Comparison of ENCODE assay signal across 1 cellular context in the genomic region with DNA sequence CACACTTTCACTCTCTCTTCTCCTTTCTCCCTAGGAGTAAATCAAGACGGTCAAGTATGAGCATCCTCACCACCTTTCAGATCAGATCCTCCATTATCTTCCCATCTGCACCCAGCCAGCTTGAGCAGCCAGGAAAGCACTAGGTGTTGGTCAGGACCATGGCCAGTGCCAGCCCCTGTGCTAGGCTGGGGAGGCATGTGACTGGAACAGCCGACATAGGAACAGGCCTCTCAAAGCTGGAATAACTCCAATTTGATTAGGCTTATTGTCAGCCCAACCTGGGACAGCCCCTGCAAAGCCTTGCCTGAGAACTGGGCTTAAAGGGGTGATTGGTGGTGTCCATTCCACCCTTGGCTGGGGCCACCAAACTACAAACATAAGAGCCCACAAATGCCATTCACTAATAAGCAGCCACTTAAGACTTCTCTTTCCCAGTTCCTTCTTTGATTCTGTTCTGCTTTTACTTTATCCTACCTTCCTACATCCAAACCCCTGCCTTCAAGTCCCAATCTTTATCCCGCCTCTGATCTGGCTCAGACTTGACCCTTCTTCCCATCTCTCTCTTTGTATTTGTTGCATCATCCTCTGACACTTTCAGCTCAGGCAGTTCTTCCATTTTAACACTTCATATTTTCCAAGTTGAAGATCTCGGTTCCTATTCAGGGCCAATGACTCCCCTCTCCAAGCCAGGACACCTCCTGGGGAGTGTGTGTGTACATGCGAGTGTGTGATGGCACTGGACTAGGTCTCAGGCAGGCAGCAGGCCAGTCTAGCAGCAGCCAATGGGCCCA.
A peak's percentile ranks its signal among the peaks of the same experiment; 100 is the strongest.
TF ChIP-seq lines count a peak whose summit lies in the region.

No MANE protein-coding gene starts in this region.

TF ChIP-seq in HepG2, 621 proteins besides CTCF, POLR2A, EP300 and RAD21 (continued from another document):
- TF ChIP-seq, protein P1, sequence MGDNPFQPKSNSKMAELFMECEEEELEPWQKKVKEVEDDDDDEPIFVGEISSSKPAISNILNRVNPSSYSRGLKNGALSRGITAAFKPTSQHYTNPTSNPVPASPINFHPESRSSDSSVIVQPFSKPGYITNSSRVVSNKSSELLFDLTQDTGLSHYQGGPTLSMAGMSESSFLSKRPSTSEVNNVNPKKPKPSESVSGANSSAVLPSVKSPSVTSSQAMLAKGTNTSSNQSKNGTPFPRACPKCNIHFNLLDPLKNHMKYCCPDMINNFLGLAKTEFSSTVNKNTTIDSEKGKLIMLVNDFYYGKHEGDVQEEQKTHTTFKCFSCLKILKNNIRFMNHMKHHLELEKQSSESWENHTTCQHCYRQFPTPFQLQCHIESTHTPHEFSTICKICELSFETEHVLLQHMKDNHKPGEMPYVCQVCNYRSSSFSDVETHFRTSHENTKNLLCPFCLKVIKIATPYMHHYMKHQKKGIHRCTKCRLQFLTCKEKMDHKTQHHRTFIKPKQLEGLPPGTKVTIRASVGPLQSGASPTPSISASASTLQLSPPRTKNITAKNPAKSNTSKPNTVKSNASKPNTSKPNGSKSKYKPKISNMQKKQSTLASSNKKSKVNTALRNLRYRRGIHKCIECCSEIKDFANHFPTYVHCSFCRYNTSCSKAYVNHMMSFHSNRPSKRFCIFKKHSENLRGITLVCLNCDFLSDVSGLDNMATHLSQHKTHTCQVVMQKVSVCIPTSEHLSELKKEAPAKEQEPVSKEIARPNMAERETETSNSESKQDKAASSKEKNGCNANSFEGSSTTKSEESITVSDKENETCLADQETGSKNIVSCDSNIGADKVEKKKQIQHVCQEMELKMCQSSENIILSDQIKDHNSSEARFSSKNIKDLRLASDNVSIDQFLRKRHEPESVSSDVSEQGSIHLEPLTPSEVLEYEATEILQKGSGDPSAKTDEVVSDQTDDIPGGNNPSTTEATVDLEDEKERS (CRISPR knock-in tag; IDR thresholded peaks at IDR 0.05): no peak
- TF ChIP-seq TBL1XR1 (IDR thresholded peaks at IDR 0.05; ENCODE audit: borderline replicate concordance, low read length, partially characterized antibody) (no peak), ZNF569 (CRISPR knock-in tag; IDR thresholded peaks at IDR 0.05; ENCODE audit: borderline replicate concordance) (no peak), ZMYM2 (CRISPR knock-in tag; IDR thresholded peaks at IDR 0.05) (no peak), MTF2 (CRISPR knock-in tag; IDR thresholded peaks at IDR 0.05; ENCODE audit: borderline replicate concordance) (no peak), MAFK (conservative IDR thresholded peaks at IDR 0.05 in 1 of 2, IDR thresholded peaks at IDR 0.05 in 1 of 2; ENCODE audit: low read length in 2 of 2) (no peak), EHMT2 (IDR thresholded peaks at IDR 0.05; ENCODE audit: borderline replicate concordance, low read depth, low read length) (peak; percentile 41; the same call in 1 of the 2 replicates), TBX3 (IDR thresholded peaks at IDR 0.05; ENCODE audit: borderline replicate concordance) (no peak), GZF1 (CRISPR knock-in tag; IDR thresholded peaks at IDR 0.05) (no peak), NR2F2 (IDR thresholded peaks at IDR 0.05; ENCODE audit: borderline replicate concordance, low read depth) (no peak), TMF1 (CRISPR knock-in tag; IDR thresholded peaks at IDR 0.05; ENCODE audit: low read depth) (no peak), POLR2AphosphoS5 (IDR thresholded peaks at IDR 0.05; ENCODE audit: low read depth, low read length) (no peak), ZNF737 (CRISPR knock-in tag; IDR thresholded peaks at IDR 0.05; ENCODE audit: borderline replicate concordance) (no peak), CEBPB (IDR thresholded peaks at IDR 0.05; ENCODE audit: borderline replicate concordance, low read depth, low read length) (0 out of 2 replicates have a peak, but pooled peaks have one; percentile 29), ARHGAP35 (CRISPR knock-in tag; IDR thresholded peaks at IDR 0.05; ENCODE audit: borderline replicate concordance) (no peak), JUNB (CRISPR knock-in tag; IDR thresholded peaks at IDR 0.05; ENCODE audit: borderline replicate concordance) (0 out of 2 replicates have a peak, but pooled peaks have one; percentile 11), TOPORS (CRISPR knock-in tag; IDR thresholded peaks at IDR 0.05) (no peak), ZNF720 (CRISPR knock-in tag; IDR thresholded peaks at IDR 0.05) (no peak), ZFYVE20 (CRISPR knock-in tag; IDR thresholded peaks at IDR 0.05; ENCODE audit: borderline replicate concordance, low read depth) (no peak), ZNF430 (CRISPR knock-in tag; IDR thresholded peaks at IDR 0.05) (0 out of 2 replicates have a peak, but pooled peaks have one; percentile 19), KAT7 (CRISPR knock-in tag; IDR thresholded peaks at IDR 0.05; ENCODE audit: borderline replicate concordance) (no peak)
- TF ChIP-seq, protein P2, sequence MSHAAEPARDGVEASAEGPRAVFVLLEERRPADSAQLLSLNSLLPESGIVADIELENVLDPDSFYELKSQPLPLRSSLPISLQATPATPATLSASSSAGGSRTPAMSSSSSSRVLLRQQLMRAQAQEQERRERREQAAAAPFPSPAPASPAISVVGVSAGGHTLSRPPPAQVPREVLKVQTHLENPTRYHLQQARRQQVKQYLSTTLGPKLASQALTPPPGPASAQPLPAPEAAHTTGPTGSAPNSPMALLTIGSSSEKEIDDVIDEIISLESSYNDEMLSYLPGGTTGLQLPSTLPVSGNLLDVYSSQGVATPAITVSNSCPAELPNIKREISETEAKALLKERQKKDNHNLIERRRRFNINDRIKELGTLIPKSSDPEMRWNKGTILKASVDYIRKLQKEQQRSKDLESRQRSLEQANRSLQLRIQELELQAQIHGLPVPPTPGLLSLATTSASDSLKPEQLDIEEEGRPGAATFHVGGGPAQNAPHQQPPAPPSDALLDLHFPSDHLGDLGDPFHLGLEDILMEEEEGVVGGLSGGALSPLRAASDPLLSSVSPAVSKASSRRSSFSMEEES (CRISPR knock-in tag; IDR thresholded peaks at IDR 0.05): 0 out of 2 replicates have a peak, but pooled peaks have one; percentile 34
- TF ChIP-seq, protein P3, sequence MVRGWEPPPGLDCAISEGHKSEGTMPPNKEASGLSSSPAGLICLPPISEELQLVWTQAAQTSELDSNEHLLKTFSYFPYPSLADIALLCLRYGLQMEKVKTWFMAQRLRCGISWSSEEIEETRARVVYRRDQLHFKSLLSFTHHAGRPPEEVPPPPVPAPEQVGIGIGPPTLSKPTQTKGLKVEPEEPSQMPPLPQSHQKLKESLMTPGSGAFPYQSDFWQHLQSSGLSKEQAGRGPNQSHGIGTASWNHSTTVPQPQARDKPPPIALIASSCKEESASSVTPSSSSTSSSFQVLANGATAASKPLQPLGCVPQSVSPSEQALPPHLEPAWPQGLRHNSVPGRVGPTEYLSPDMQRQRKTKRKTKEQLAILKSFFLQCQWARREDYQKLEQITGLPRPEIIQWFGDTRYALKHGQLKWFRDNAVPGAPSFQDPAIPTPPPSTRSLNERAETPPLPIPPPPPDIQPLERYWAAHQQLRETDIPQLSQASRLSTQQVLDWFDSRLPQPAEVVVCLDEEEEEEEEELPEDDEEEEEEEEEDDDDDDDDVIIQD (CRISPR knock-in tag; IDR thresholded peaks at IDR 0.05; ENCODE audit: low read depth): no peak
- TF ChIP-seq, protein P4, sequence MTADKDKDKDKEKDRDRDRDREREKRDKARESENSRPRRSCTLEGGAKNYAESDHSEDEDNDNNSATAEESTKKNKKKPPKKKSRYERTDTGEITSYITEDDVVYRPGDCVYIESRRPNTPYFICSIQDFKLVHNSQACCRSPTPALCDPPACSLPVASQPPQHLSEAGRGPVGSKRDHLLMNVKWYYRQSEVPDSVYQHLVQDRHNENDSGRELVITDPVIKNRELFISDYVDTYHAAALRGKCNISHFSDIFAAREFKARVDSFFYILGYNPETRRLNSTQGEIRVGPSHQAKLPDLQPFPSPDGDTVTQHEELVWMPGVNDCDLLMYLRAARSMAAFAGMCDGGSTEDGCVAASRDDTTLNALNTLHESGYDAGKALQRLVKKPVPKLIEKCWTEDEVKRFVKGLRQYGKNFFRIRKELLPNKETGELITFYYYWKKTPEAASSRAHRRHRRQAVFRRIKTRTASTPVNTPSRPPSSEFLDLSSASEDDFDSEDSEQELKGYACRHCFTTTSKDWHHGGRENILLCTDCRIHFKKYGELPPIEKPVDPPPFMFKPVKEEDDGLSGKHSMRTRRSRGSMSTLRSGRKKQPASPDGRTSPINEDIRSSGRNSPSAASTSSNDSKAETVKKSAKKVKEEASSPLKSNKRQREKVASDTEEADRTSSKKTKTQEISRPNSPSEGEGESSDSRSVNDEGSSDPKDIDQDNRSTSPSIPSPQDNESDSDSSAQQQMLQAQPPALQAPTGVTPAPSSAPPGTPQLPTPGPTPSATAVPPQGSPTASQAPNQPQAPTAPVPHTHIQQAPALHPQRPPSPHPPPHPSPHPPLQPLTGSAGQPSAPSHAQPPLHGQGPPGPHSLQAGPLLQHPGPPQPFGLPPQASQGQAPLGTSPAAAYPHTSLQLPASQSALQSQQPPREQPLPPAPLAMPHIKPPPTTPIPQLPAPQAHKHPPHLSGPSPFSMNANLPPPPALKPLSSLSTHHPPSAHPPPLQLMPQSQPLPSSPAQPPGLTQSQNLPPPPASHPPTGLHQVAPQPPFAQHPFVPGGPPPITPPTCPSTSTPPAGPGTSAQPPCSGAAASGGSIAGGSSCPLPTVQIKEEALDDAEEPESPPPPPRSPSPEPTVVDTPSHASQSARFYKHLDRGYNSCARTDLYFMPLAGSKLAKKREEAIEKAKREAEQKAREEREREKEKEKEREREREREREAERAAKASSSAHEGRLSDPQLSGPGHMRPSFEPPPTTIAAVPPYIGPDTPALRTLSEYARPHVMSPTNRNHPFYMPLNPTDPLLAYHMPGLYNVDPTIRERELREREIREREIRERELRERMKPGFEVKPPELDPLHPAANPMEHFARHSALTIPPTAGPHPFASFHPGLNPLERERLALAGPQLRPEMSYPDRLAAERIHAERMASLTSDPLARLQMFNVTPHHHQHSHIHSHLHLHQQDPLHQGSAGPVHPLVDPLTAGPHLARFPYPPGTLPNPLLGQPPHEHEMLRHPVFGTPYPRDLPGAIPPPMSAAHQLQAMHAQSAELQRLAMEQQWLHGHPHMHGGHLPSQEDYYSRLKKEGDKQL (CRISPR knock-in tag; IDR thresholded peaks at IDR 0.05; ENCODE audit: low read depth): no peak
- TF ChIP-seq, protein P5, sequence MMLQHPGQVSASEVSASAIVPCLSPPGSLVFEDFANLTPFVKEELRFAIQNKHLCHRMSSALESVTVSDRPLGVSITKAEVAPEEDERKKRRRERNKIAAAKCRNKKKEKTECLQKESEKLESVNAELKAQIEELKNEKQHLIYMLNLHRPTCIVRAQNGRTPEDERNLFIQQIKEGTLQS (CRISPR knock-in tag; IDR thresholded peaks at IDR 0.05): no peak
- TF ChIP-seq, protein P6, sequence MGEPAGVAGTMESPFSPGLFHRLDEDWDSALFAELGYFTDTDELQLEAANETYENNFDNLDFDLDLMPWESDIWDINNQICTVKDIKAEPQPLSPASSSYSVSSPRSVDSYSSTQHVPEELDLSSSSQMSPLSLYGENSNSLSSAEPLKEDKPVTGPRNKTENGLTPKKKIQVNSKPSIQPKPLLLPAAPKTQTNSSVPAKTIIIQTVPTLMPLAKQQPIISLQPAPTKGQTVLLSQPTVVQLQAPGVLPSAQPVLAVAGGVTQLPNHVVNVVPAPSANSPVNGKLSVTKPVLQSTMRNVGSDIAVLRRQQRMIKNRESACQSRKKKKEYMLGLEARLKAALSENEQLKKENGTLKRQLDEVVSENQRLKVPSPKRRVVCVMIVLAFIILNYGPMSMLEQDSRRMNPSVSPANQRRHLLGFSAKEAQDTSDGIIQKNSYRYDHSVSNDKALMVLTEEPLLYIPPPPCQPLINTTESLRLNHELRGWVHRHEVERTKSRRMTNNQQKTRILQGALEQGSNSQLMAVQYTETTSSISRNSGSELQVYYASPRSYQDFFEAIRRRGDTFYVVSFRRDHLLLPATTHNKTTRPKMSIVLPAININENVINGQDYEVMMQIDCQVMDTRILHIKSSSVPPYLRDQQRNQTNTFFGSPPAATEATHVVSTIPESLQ (CRISPR knock-in tag; conservative IDR thresholded peaks at IDR 0.05): no peak
